ENCODE assay signal across 8 cellular contexts in the genomic region with DNA sequence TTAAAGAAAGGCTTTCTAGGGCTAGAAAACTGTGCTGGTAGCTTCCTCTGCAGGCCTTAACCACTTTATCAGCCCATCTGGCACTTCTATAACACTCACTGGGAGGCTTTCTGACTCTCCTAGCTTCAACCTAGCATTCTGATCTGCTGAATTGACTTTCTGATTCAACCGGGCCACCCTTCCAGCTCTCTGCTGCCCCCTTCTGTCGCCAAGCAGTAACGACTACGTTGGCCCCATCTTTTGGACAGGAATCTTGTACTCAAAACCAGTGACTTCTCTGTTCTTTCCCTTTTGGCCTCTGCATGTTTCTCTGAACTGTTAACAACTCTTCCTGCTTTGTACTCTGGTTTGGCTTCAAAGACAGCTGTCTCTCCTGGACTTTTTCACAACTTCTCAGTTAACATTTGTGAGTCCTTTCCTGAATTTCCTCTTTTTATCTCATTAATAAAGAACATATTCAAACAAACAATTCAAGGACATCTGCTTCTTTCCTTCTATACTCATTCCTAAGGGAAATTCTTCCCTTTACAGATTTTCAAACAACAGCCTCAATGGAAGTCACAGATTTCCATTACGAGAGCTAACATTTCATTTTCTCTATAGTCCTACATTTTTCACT. TPM values are rescaled to one million over a fixed set of nuclear protein-coding genes. Genes with fewer than 3 reads are reported as not detected.
DNase-seq lines count a peak whose midpoint lies in the region; ATAC-seq and TF ChIP-seq lines count a peak whose summit lies in the region.

No MANE protein-coding gene starts in this region.

- peak; percentile 86 for TF ChIP-seq CTCF in CD4-positive, alpha-beta T cell (IDR thresholded peaks at IDR 0.05)
- peak; percentile 91 for TF ChIP-seq CTCF in mesothelial cell of epicardium (IDR thresholded peaks at IDR 0.05; ENCODE audit: unreplicated experiment)

- no peak overlapping the region for H3K4me3 Mint-ChIP-seq in CD4-positive, alpha-beta T cell
- no peak overlapping the region for H3K4me3 Mint-ChIP-seq in activated CD4-positive, alpha-beta memory T cell treated with anti-CD3 and anti-CD28 coated beads, Interleukin-2, amount 10 ng/mL, durations not matched to agents 7 days and 5 days
- no peak overlapping the region for H3K4me3 Mint-ChIP-seq in effector memory CD8-positive, alpha-beta T cell
- no peak overlapping the region for H3K4me3 Mint-ChIP-seq in mesothelial cell of epicardium

- H3K9me3 ChIP-seq in CD4-positive, alpha-beta T cell (ENCODE audit: control insufficient read depth, low read length), result no peaks in the 10 kb centered on the region

- H3K36me3 Mint-ChIP-seq in CD4-positive, alpha-beta T cell (ENCODE audit: low read depth), result no peaks in the 10 kb centered on the region
- no peaks in the 10 kb centered on the region for H3K36me3 Mint-ChIP-seq in activated CD4-positive, alpha-beta memory T cell treated with anti-CD3 and anti-CD28 coated beads, Interleukin-2, amount 10 ng/mL, durations not matched to agents 7 days and 5 days (ENCODE audit: low read depth)
- no peaks in the 10 kb centered on the region for H3K36me3 Mint-ChIP-seq in effector memory CD8-positive, alpha-beta T cell (ENCODE audit: insufficient read depth)
- H3K36me3 Mint-ChIP-seq in mesothelial cell of epicardium, result no peaks in the 10 kb centered on the region

- intact Hi-C loops in CD4-positive, alpha-beta T cell (cut with DNase I, micrococcal nuclease), result loop anchor here in 1 of 2 experiments (2.0 kb wide), 1 partner anchor 59 kb away; no protein-coding TSS in a partner anchor

- no peak overlapping the region for H3K27ac Mint-ChIP-seq in CD4-positive, alpha-beta T cell
- no peak overlapping the region for H3K27ac Mint-ChIP-seq in activated CD4-positive, alpha-beta memory T cell treated with anti-CD3 and anti-CD28 coated beads, Interleukin-2, amount 10 ng/mL, durations not matched to agents 7 days and 5 days
- no peak overlapping the region for H3K27ac Mint-ChIP-seq in effector memory CD8-positive, alpha-beta T cell
- no peak overlapping the region for H3K27ac Mint-ChIP-seq in mesothelial cell of epicardium

- H3K9me3 Mint-ChIP-seq in CD4-positive, alpha-beta T cell, result no peaks in the 10 kb centered on the region
- no peaks in the 10 kb centered on the region for H3K9me3 Mint-ChIP-seq in activated CD4-positive, alpha-beta memory T cell treated with anti-CD3 and anti-CD28 coated beads, Interleukin-2, amount 10 ng/mL, durations not matched to agents 7 days and 5 days
- no peaks in the 10 kb centered on the region for H3K9me3 Mint-ChIP-seq in effector memory CD8-positive, alpha-beta T cell
- H3K9me3 Mint-ChIP-seq in mesothelial cell of epicardium, result no peaks in the 10 kb centered on the region

- H3K27me3 Mint-ChIP-seq in CD4-positive, alpha-beta T cell, result peaks cover 24% of the 10 kb centered on the region
- H3K27me3 Mint-ChIP-seq in activated CD4-positive, alpha-beta memory T cell treated with anti-CD3 and anti-CD28 coated beads, Interleukin-2, amount 10 ng/mL, durations not matched to agents 7 days and 5 days, result peaks cover 40% of the 10 kb centered on the region
- H3K27me3 Mint-ChIP-seq in effector memory CD8-positive, alpha-beta T cell, result peaks cover 22 to 24% of the 10 kb centered on the region in 2 donors
- H3K27me3 Mint-ChIP-seq in mesothelial cell of epicardium (ENCODE audit: low read depth), result peaks cover 83% of the 10 kb centered on the region

- no peaks in the 10 kb centered on the region for H3K4me1 Mint-ChIP-seq in CD4-positive, alpha-beta T cell (ENCODE audit: low read depth)
- no peaks in the 10 kb centered on the region for H3K4me1 Mint-ChIP-seq in activated CD4-positive, alpha-beta memory T cell treated with anti-CD3 and anti-CD28 coated beads, Interleukin-2, amount 10 ng/mL, durations not matched to agents 7 days and 5 days
- peaks cover 0 to 5% of the 10 kb centered on the region in 2 donors for H3K4me1 Mint-ChIP-seq in effector memory CD8-positive, alpha-beta T cell (ENCODE audit: low read depth in 2 of 2)
- peaks cover 6% of the 10 kb centered on the region for H3K4me1 Mint-ChIP-seq in mesothelial cell of epicardium

- POLR2A ChIA-PET in CD4-positive, alpha-beta T cell (lab: Charles Lee), result no interaction called here
- POLR2A ChIA-PET in activated CD4-positive, alpha-beta memory T cell treated with anti-CD3 and anti-CD28 coated beads, Interleukin-2, amount 10 ng/mL, durations not matched to agents 7 days and 5 days (lab: Charles Lee), result no interaction called here

- H3K27me3 ChIP-seq in CD4-positive, alpha-beta T cell (ENCODE audit: control insufficient read depth, insufficient read depth, low read length), result no peaks in the 10 kb centered on the region

- CTCF ChIA-PET in CD4-positive, alpha-beta T cell (lab: Charles Lee), result interaction anchor here (0.7 to 1.6 kb wide), 5 partner anchors 19 to 310 kb away, joined by 3 to 6 read pairs (median 3); no protein-coding TSS in a partner anchor
- CTCF ChIA-PET in activated CD4-positive, alpha-beta memory T cell treated with anti-CD3 and anti-CD28 coated beads, Interleukin-2, amount 10 ng/mL, durations not matched to agents 7 days and 5 days (lab: Charles Lee), result interaction anchor here (0.6 to 5.9 kb wide), 19 partner anchors 15 to 586 kb away, joined by 3 to 50 read pairs (median 4); partner anchors contain the start of gene FAM135A

- DNase-seq in CD4-positive, alpha-beta T cell, result peak; percentile 40 to 64 (median 46)
- DNase-seq in GM19238 (ENCODE audit: insufficient read length, low spot score) (peak; percentile 32), NCI-H748 (lab: John Stamatoyannopoulos, UW; ENCODE audit: unreplicated experiment) (peak; percentile 56), mesothelial cell of epicardium (ENCODE audit: low spot score in 2 of 2, unreplicated experiment in 2 of 2) (peak; percentile 28 to 82)
- DNase-seq in activated CD4-positive, alpha-beta memory T cell treated with anti-CD3 and anti-CD28 coated beads, Interleukin-2, amount 10 ng/mL, durations not matched to agents 7 days and 5 days, result peak; percentile 68
- DNase-seq in effector memory CD8-positive, alpha-beta T cell, result peak; percentile 57 to 63 (median 60)
- peak; percentile 17 to 22 for DNase-seq in stimulated activated CD8-positive, alpha-beta memory T cell treated with anti-CD3 and anti-CD28 coated beads, Interleukin-4, amount 100 ng/mL, for 4 hours (ENCODE audit: low read depth in 2 of 2, low spot score in 1 of 2)

- ATAC-seq in CD4-positive, alpha-beta T cell (ENCODE audit: poor library complexity), result peak; percentile 90
- peak; percentile 88 for ATAC-seq in HG03354 (IDR thresholded peaks at IDR 0.05; ENCODE audit: poor library complexity, severe bottlenecking, unreplicated experiment)
- peak; percentile 87 for ATAC-seq in effector memory CD8-positive, alpha-beta T cell (replicated peaks)

- H3K27ac ChIP-seq in CD4-positive, alpha-beta T cell (ENCODE audit: low read depth, low read length), result no peak overlapping the region

RNA-seq across cellular contexts. Expression of gene FAM135A, which starts 43.9 kb away (rescaled TPM):
- total RNA-seq in CD4-positive, alpha-beta T cell, result 1 to 10 TPM; 5.6 to 6.6 TPM
- 1 to 10 TPM; 9.2 to 10.0 TPM for total RNA-seq in activated CD4-positive, alpha-beta memory T cell treated with anti-CD3 and anti-CD28 coated beads, Interleukin-2, amount 10 ng/mL, durations not matched to agents 7 days and 5 days
- total RNA-seq in mesothelial cell of epicardium, result 21.5 to 24.8 TPM (median 22.7 TPM) in 3 replicates
